8 cellular contexts compared by ENCODE assay signal in genomic region chr12:96908170-96908675, GRCh38. TPM values are rescaled to one million over a fixed set of nuclear protein-coding genes. Genes with fewer than 3 reads are reported as not detected.
DNase-seq lines count a peak whose midpoint lies in the region; ATAC-seq and TF ChIP-seq lines count a peak whose summit lies in the region.

No MANE protein-coding gene starts in this region.

- H3K36me3 Mint-ChIP-seq in Caco-2 (ENCODE audit: insufficient read depth, unreplicated experiment) = peaks cover 11% of the 10 kb centered on the region
- H3K36me3 Mint-ChIP-seq in T-cell = peaks cover 3% of the 10 kb centered on the region

- H3K4me3 Mint-ChIP-seq in Caco-2 (ENCODE audit: unreplicated experiment) (peak overlapping the region; percentile 91), T-cell (peak overlapping the region; percentile 95 to 96 (median 96))

- H3K36me3 ChIP-seq in Caco-2 (ENCODE audit: control insufficient read depth, insufficient read depth, low read length) (no peaks in the 10 kb centered on the region), HAP-1 (replicated peaks) (peaks cover 8% of the 10 kb centered on the region; the same call in 1 of the 2 replicates), rectal smooth muscle tissue (ENCODE audit: control insufficient read depth, insufficient read depth, low read length) (no peaks in the 10 kb centered on the region)

- H3K9me3 ChIP-seq in Caco-2 (no peaks in the 10 kb centered on the region), HAP-1 (no peaks in the 10 kb centered on the region)

- DNase-seq in Caco-2 = no peak
- peak in 1 of 2 experiments; percentile 6 for DNase-seq in HAP-1 (ENCODE audit: low spot score in 2 of 2)
- DNase-seq in T-cell = peak in 2 of 34 experiments; percentile 5 to 8
- DNase-seq in NCI-H526 (lab: John Stamatoyannopoulos, UW) = no peak
- DNase-seq in sciatic nerve (ENCODE audit: low spot score) = no peak
- DNase-seq in HK-2 (ENCODE audit: unreplicated experiment) = no peak

- H3K27ac Mint-ChIP-seq in Caco-2 (ENCODE audit: unreplicated experiment) (peak overlapping the region; percentile 81), T-cell (peak overlapping the region; percentile 95 to 97)

- no peaks in the 10 kb centered on the region for H3K27me3 ChIP-seq in Caco-2 (replicated peaks; ENCODE audit: control insufficient read depth, insufficient read depth, low read length)
- H3K27me3 ChIP-seq in HAP-1 (ENCODE audit: low read depth) = no peaks in the 10 kb centered on the region
- no peaks in the 10 kb centered on the region for H3K27me3 ChIP-seq in rectal smooth muscle tissue (ENCODE audit: control insufficient read depth, insufficient read depth, low read length)

- H3K9me3 Mint-ChIP-seq in Caco-2 (ENCODE audit: unreplicated experiment) (no peaks in the 10 kb centered on the region), T-cell (no peaks in the 10 kb centered on the region)

- 0 out of 2 replicates have a peak, but pooled peaks cover 4% of the 10 kb centered on the region for H3K4me1 ChIP-seq in Caco-2
- H3K4me1 ChIP-seq in HAP-1 = peaks cover 6% of the 10 kb centered on the region
- H3K4me1 ChIP-seq in rectal smooth muscle tissue (ENCODE audit: control insufficient read depth, insufficient read depth, low read length) = peaks cover 8% of the 10 kb centered on the region

- H3K27me3 Mint-ChIP-seq in Caco-2 (ENCODE audit: insufficient read depth, unreplicated experiment) (no peaks in the 10 kb centered on the region), T-cell (peaks cover 0 to 1% of the 10 kb centered on the region in 2 donors)

- intact Hi-C loops in Caco-2 (cut with micrococcal nuclease; ENCODE audit: unreplicated experiment) (loop anchor here (5.0 kb wide), 1 partner anchor 196 kb away; no protein-coding TSS in a partner anchor), sciatic nerve (cut with DNase I) (loop anchor here (5.0 kb wide), 1 partner anchor 871 kb away; the partner anchor contains the start of gene LTA4H)

- in situ Hi-C loops in HAP-1 (cut with MboI; ENCODE audit: low sequenced_read_pairs) = no loop called here

- POLR2A ChIA-PET in Caco-2 (lab: Charles Lee) = no interaction called here
- POLR2A ChIA-PET in T-cell (lab: Charles Lee) = interaction anchor here in 1 of 2 donors (0.5 kb wide), 1 partner anchor 630 kb away, joined by 3 read pairs; no protein-coding TSS in a partner anchor

- peak overlapping the region; percentile 78 for H3K27ac ChIP-seq in rectal smooth muscle tissue (ENCODE audit: low read depth, low read length)

- H3K4me3 ChIP-seq in Caco-2 (ENCODE audit: low read depth, low read length) (peak overlapping the region; percentile 71), HAP-1 (peak overlapping the region; percentile 54), rectal smooth muscle tissue (ENCODE audit: low read length) (peak overlapping the region; percentile 81)

- H3K4me1 Mint-ChIP-seq in Caco-2 (ENCODE audit: low read depth, unreplicated experiment) (peaks cover 21% of the 10 kb centered on the region), T-cell (peaks cover 50 to 54% (median 54%) of the 10 kb centered on the region in 3 donors)

- no peak overlapping the region for H3K9ac ChIP-seq in rectal smooth muscle tissue (ENCODE audit: low read length)

- no peak for TF ChIP-seq CTCF in Caco-2 (IDR thresholded peaks at IDR 0.05; ENCODE audit: insufficient read depth in 1 of 2, low read depth in 1 of 2, low read length in 1 of 2, severe bottlenecking in 1 of 2, unreplicated experiment in 1 of 2)

- CTCF ChIA-PET in Caco-2 (lab: Charles Lee) (no interaction called here), T-cell (lab: Charles Lee) (interaction anchor here in 1 of 2 donors (0.7 kb wide), 1 partner anchor 18 kb away, joined by 4 read pairs; no protein-coding TSS in a partner anchor)

- ATAC-seq in T-cell (replicated peaks in 1 of 4) = peak in 2 of 4 experiments; percentile 13 to 19
- ATAC-seq in esophagus mucosa = peak; percentile 51
- ATAC-seq in sciatic nerve = no peak

- BruUV-seq in Caco-2 (replicated peaks; lab: Mats Ljungman, UMichigan) = TSS peak; percentile 48

RNA-seq across cellular contexts. Expression of gene NEDD1, which starts 1.2 kb away (rescaled TPM):
- total RNA-seq in Caco-2 (2022) (21.9 and 23.1 TPM in 2 replicates), T-cell (10 to 100 TPM; 19.2 to 27.7 (median 23.6) TPM), esophagus mucosa (11.2 TPM), sciatic nerve (22.2 TPM)
